Comparison of ENCODE assay signal across 8 cellular contexts in the genomic region with DNA sequence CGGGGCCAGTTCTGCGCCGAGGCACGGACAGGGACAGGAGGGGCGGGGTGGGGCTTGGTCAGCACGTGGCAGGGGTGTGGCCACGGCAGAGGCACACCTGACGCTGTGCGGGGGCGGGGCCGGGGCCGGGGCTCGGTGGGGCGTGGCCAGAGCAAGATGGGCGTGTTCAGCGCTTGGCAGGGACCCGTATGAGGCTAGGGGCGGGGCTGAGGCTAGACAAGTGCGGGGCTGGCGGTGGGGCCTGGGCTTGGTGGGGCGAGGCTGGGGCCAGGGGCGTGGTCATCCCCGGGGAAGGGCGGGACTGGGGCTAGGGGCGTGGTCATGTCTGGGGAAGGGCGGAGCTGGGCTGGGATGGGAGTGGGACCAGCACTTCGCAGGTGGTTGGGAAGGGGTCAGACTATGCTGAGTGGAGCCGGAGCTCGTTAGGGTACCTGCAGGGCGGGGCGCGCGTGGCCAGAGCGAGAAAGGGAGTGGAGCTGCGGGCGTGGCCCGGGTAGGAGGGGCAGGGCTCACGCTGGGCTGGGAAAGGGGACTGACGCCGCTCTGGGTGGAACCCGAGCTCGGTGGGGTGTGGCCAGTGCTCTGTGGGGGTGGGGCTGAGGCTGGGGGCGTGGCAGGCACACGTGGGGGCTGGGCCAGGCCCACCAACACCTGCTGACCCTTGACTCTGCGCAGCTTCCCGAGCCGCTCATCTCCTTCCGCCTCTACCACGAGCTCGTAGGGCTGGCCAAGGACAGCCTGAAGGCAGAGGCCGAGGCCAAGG. TPM values are rescaled to one million over a fixed set of nuclear protein-coding genes. Genes with fewer than 3 reads are reported as not detected.
DNase-seq lines count a peak whose midpoint lies in the region; TF ChIP-seq lines count a peak whose summit lies in the region.

No MANE protein-coding gene starts in this region.

- peaks cover 36% of the 10 kb centered on the region for H3K4me1 ChIP-seq in suprapubic skin

- H3K4me1 Mint-ChIP-seq in mesothelial cell of epicardium (no peaks in the 10 kb centered on the region), immature natural killer cell (peaks cover 8 to 28% of the 10 kb centered on the region in 2 donors)

- no peaks in the 10 kb centered on the region for H3K27me3 Mint-ChIP-seq in mesothelial cell of epicardium (ENCODE audit: low read depth)
- peaks cover 3 to 19% (median 3%) of the 10 kb centered on the region in 3 donors for H3K27me3 Mint-ChIP-seq in immature natural killer cell (ENCODE audit: low read depth in 3 of 3)

- no peaks in the 10 kb centered on the region for H3K9me3 ChIP-seq in WERI-Rb-1 (ENCODE audit: severe bottlenecking)
- no peaks in the 10 kb centered on the region for H3K9me3 ChIP-seq in suprapubic skin

- H3K27ac Mint-ChIP-seq in mesothelial cell of epicardium = peak overlapping the region; percentile 76
- H3K27ac Mint-ChIP-seq in immature natural killer cell = peak overlapping the region in 1 of 6 donors; percentile 11

- 8% methylated on average over 36 of the region's 51 CpGs for WGBS in suprapubic skin

- TF ChIP-seq CTCF in WERI-Rb-1 (IDR thresholded peaks at IDR 0.05; ENCODE audit: low read depth, low read length) (no peak), mesothelial cell of epicardium (IDR thresholded peaks at IDR 0.05; ENCODE audit: unreplicated experiment) (no peak), suprapubic skin (IDR thresholded peaks at IDR 0.05) (no peak)

- H3K27ac ChIP-seq in WERI-Rb-1 (no peak overlapping the region), suprapubic skin (peak overlapping the region; percentile 30)

- TF ChIP-seq POLR2A in suprapubic skin (IDR thresholded peaks at IDR 0.05) = no peak

- TF ChIP-seq EP300 in suprapubic skin (IDR thresholded peaks at IDR 0.05) = no peak

- peaks cover 26% of the 10 kb centered on the region for H3K36me3 ChIP-seq in WERI-Rb-1
- H3K36me3 ChIP-seq in suprapubic skin = peaks cover 18% of the 10 kb centered on the region

- H3K27me3 ChIP-seq in WERI-Rb-1 (ENCODE audit: insufficient read depth, low read depth, severe bottlenecking) = no peaks in the 10 kb centered on the region
- no peaks in the 10 kb centered on the region for H3K27me3 ChIP-seq in suprapubic skin

- peak overlapping the region; percentile 78 for H3K4me3 Mint-ChIP-seq in mesothelial cell of epicardium
- no peak overlapping the region for H3K4me3 Mint-ChIP-seq in immature natural killer cell

- peak; percentile 68 for DNase-seq in ELR (ENCODE audit: low read depth)
- peak; percentile 32 for DNase-seq in NCI-H2081 treated with DMSO at 0.1 percent for 48 hours (lab: John Stamatoyannopoulos, UW)
- DNase-seq in WERI-Rb-1 = peak; percentile 57
- DNase-seq in cerebellar cortex (ENCODE audit: low spot score) = peak; percentile 28
- peak; percentile 94 to 95 for DNase-seq in mesothelial cell of epicardium (ENCODE audit: low spot score in 2 of 2, unreplicated experiment in 2 of 2)
- DNase-seq in suprapubic skin (ENCODE audit: low spot score in 2 of 2) = peak in 1 of 2 donors; percentile 89
- DNase-seq in kidney glomerular epithelial cell (lab: John Stamatoyannopoulos, UW) = no peak
- no peak for DNase-seq in immature natural killer cell

- H3K36me3 Mint-ChIP-seq in mesothelial cell of epicardium = no peaks in the 10 kb centered on the region
- H3K36me3 Mint-ChIP-seq in immature natural killer cell = peaks cover 0 to 11% (median 7%) of the 10 kb centered on the region in 3 donors

- H3K4me3 ChIP-seq in WERI-Rb-1 (ENCODE audit: low read depth, low read length) (no peak overlapping the region), suprapubic skin (peak overlapping the region; percentile 42)

- no peaks in the 10 kb centered on the region for H3K9me3 Mint-ChIP-seq in mesothelial cell of epicardium
- H3K9me3 Mint-ChIP-seq in immature natural killer cell = no peaks in the 10 kb centered on the region

RNA-seq across cellular contexts. Expression of gene POLR2E, which starts 12.8 kb away (rescaled TPM):
- total RNA-seq in mesothelial cell of epicardium = 137 to 145 TPM (median 143 TPM) in 3 replicates
- total RNA-seq in suprapubic skin = 100 to 1,000 TPM in 3 of 4 donors, 10 to 100 TPM in 1; 84.1 to 142 (median 111) TPM
- 100 to 1,000 TPM; 182 to 288 (median 237) TPM for polyA plus RNA-seq in immature natural killer cell

RNA-seq across cellular contexts. Expression of gene ARHGAP45, which starts 15.4 kb away (rescaled TPM):
- total RNA-seq in mesothelial cell of epicardium = 2.4 to 3.8 TPM (median 3.2 TPM) in 3 replicates
- total RNA-seq in suprapubic skin = 10 to 100 TPM; 11.5 to 13.4 (median 12.6) TPM
- 100 to 1,000 TPM; 164 to 417 (median 169) TPM for polyA plus RNA-seq in immature natural killer cell

RNA-seq across cellular contexts. Expression of gene GPX4, which starts 21.4 kb away (rescaled TPM):
- total RNA-seq in mesothelial cell of epicardium = 190 to 208 TPM (median 201 TPM) in 3 replicates
- 100 to 1,000 TPM; 267 to 359 (median 344) TPM for total RNA-seq in suprapubic skin
- polyA plus RNA-seq in immature natural killer cell = 100 to 1,000 TPM; 225 to 320 (median 280) TPM

RNA-seq across cellular contexts. Expression of gene ABCA7, which starts 42.4 kb away (rescaled TPM):
- total RNA-seq in mesothelial cell of epicardium = 18.0 to 22.5 TPM (median 20.1 TPM) in 3 replicates
- total RNA-seq in suprapubic skin = 10 to 100 TPM; 29.8 to 97.6 (median 47.5) TPM
- 10 to 100 TPM in 1 of 3 donors, 1 to 10 TPM in 2; 4.5 to 13.3 (median 5.2) TPM for polyA plus RNA-seq in immature natural killer cell

RNA-seq across cellular contexts. Expression of gene CNN2, which starts 55.9 kb away (rescaled TPM):
- 492 to 501 TPM (median 493 TPM) in 3 replicates for total RNA-seq in mesothelial cell of epicardium
- 10 to 100 TPM; 44.0 to 75.1 (median 68.4) TPM for total RNA-seq in suprapubic skin
- 100 to 1,000 TPM; 227 to 382 (median 255) TPM for polyA plus RNA-seq in immature natural killer cell

Comparison
In these comparisons a context has a peak if more than half of its experiments do, and no peak if none do; other contexts are left out.
1. DNase-seq: peak in ELR (single experiment), NCI-H2081 treated with DMSO at 0.1 percent for 48 hours (single experiment), WERI-Rb-1 (single experiment), cerebellar cortex (single experiment) and mesothelial cell of epicardium (2 of 2); none in kidney glomerular epithelial cell (single experiment) and immature natural killer cell (0 of 3).